In genomic region chr9:19281801-19282200, GRCh38 we compare ENCODE assay signal across 2 cellular contexts.
TF ChIP-seq lines count a peak whose summit lies in the region.

No MANE protein-coding gene starts in this region.

TF ChIP-seq in HEK293, 187 proteins besides CTCF, POLR2A, EP300 and RAD21 (continued from another document):
- no peak for TF ChIP-seq ZNF280C (tag by site-specific recombination; IDR thresholded peaks at IDR 0.05)
- no peak for TF ChIP-seq ZNF544 (tag by site-specific recombination; IDR thresholded peaks at IDR 0.05)
- no peak for TF ChIP-seq ZNF785 (tag by site-specific recombination; IDR thresholded peaks at IDR 0.05)

TF ChIP-seq in GM12878, 131 proteins besides CTCF, POLR2A, EP300 and RAD21 (continued from another document):
- TF ChIP-seq ZBTB33 (IDR thresholded peaks at IDR 0.05): no peak
- no peak for TF ChIP-seq WRNIP1 (IDR thresholded peaks at IDR 0.05; ENCODE audit: borderline replicate concordance, low read depth, low read length)
- no peak for TF ChIP-seq JUNB (IDR thresholded peaks at IDR 0.05)
- TF ChIP-seq BCL3 (IDR thresholded peaks at IDR 0.05; ENCODE audit: borderline replicate concordance, insufficient read depth, low read depth, low read length, poor library complexity, severe bottlenecking): no peak
